In the genomic region with DNA sequence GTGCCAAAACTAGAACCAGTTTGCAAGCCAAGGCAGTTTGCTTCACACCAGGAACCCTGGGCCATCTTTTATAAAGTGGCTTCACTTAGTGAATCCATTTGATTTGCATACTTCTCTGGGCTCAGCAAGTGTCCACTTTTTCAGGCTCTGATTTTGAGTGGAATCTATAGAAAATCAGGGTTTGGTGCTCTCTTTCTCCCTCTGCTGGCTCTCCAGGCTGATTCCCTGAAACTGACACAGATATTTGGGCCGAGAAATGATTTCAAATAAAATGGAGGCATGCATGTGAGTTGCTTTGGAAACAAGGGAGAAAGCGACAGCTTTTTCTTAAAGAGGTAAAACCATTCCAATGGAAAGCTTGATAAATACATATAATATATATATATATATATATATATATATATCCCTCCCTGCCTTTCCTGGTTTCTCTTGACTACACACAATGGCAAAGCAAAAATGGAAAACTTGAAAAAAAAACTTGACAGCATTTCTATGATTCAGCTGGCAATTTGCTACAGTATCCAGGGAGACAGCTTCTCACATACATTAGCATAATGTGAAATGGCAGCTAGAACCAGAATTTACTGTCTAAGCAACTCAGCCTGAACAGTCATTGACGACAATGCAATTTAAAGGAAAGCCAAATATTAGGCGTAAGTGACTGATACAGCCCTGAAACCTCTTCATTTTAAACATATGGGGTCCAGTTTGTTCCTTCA, we compare ENCODE assay signal across 10 cellular contexts.
DNase-seq lines count a peak whose midpoint lies in the region; ATAC-seq and TF ChIP-seq lines count a peak whose summit lies in the region.
"Had no signal": no experiment of that assay in that cellular context is flagged by ENCODE, and none has a peak within 500 bp of the region (broad histone marks: within the 10 kb centered on the region; RNA-seq: fewer than 3 reads in every experiment).

No MANE protein-coding gene starts in this region.

- POLR2A ChIA-PET in activated CD4-positive, alpha-beta memory T cell treated with anti-CD3 and anti-CD28 coated beads, Interleukin-2, amount 10 ng/mL, durations not matched to agents 7 days and 5 days (lab: Charles Lee) = no interaction called here

- H3K4me3 ChIP-seq in retinal pigment epithelial cell (ENCODE audit: low read length) = no peak overlapping the region
- H3K4me3 ChIP-seq: ascending aorta had no signal

- no peak overlapping the region for H3K27ac Mint-ChIP-seq in HFFc6
- H3K27ac Mint-ChIP-seq in activated CD4-positive, alpha-beta memory T cell treated with anti-CD3 and anti-CD28 coated beads, Interleukin-2, amount 10 ng/mL, durations not matched to agents 7 days and 5 days = no peak overlapping the region
- H3K27ac Mint-ChIP-seq: stimulated activated effector memory CD8-positive, alpha-beta T cell treated with anti-CD3 and anti-CD28 coated beads, Interleukin-12 subunit alpha, Interleukin-12 subunit beta, amount 100 ng/mL, for 72 hours had no signal

- H3K4me3 Mint-ChIP-seq in HFFc6 = no peak overlapping the region
- H3K4me3 Mint-ChIP-seq in activated CD4-positive, alpha-beta memory T cell treated with anti-CD3 and anti-CD28 coated beads, Interleukin-2, amount 10 ng/mL, durations not matched to agents 7 days and 5 days = no peak overlapping the region
- H3K4me3 Mint-ChIP-seq: stimulated activated effector memory CD8-positive, alpha-beta T cell treated with anti-CD3 and anti-CD28 coated beads, Interleukin-12 subunit alpha, Interleukin-12 subunit beta, amount 100 ng/mL, for 72 hours had no signal

- peaks cover 22% of the 10 kb centered on the region for H3K9me3 Mint-ChIP-seq in HFFc6
- H3K9me3 Mint-ChIP-seq in activated CD4-positive, alpha-beta memory T cell treated with anti-CD3 and anti-CD28 coated beads, Interleukin-2, amount 10 ng/mL, durations not matched to agents 7 days and 5 days = peaks cover 11% of the 10 kb centered on the region

- ATAC-seq in HG02571 (IDR thresholded peaks at IDR 0.05; ENCODE audit: unreplicated experiment) (no peak), GM19324 (IDR thresholded peaks at IDR 0.05; ENCODE audit: low FRiP score, unreplicated experiment) (no peak)
- ATAC-seq: Right ventricle myocardium inferior; stimulated activated effector memory CD8-positive, alpha-beta T cell treated with anti-CD3 and anti-CD28 coated beads, Interleukin-12 subunit alpha, Interleukin-12 subunit beta, amount 100 ng/mL, for 72 hours had no signal

- no peaks in the 10 kb centered on the region; the same call in 1 of the 2 replicates for H3K27me3 Mint-ChIP-seq in HFFc6 (ENCODE audit: insufficient read depth)
- peaks cover 10% of the 10 kb centered on the region for H3K27me3 Mint-ChIP-seq in activated CD4-positive, alpha-beta memory T cell treated with anti-CD3 and anti-CD28 coated beads, Interleukin-2, amount 10 ng/mL, durations not matched to agents 7 days and 5 days

- peaks cover 6% of the 10 kb centered on the region; the same call in 1 of the 2 replicates for H3K4me1 Mint-ChIP-seq in HFFc6 (ENCODE audit: low read depth)
- H3K4me1 Mint-ChIP-seq in activated CD4-positive, alpha-beta memory T cell treated with anti-CD3 and anti-CD28 coated beads, Interleukin-2, amount 10 ng/mL, durations not matched to agents 7 days and 5 days = peaks cover 21% of the 10 kb centered on the region
- H3K4me1 Mint-ChIP-seq: stimulated activated effector memory CD8-positive, alpha-beta T cell treated with anti-CD3 and anti-CD28 coated beads, Interleukin-12 subunit alpha, Interleukin-12 subunit beta, amount 100 ng/mL, for 72 hours had no signal

- peak; percentile 65 for TF ChIP-seq CTCF in HFFc6 (IDR thresholded peaks at IDR 0.05)
- peak; percentile 55 for TF ChIP-seq CTCF in retinal pigment epithelial cell (conservative IDR thresholded peaks at IDR 0.05; ENCODE audit: low read depth, low read length)

- no peaks in the 10 kb centered on the region for H3K36me3 Mint-ChIP-seq in HFFc6 (ENCODE audit: low read depth)
- H3K36me3 Mint-ChIP-seq in activated CD4-positive, alpha-beta memory T cell treated with anti-CD3 and anti-CD28 coated beads, Interleukin-2, amount 10 ng/mL, durations not matched to agents 7 days and 5 days (ENCODE audit: low read depth) = no peaks in the 10 kb centered on the region
- H3K36me3 Mint-ChIP-seq: stimulated activated effector memory CD8-positive, alpha-beta T cell treated with anti-CD3 and anti-CD28 coated beads, Interleukin-12 subunit alpha, Interleukin-12 subunit beta, amount 100 ng/mL, for 72 hours had no signal

- peak; percentile 17 for DNase-seq in HFFc6
- DNase-seq in SK-N-DZ (ENCODE audit: low spot score) = peak; percentile 8
- peak; percentile 43 for DNase-seq in globus pallidus (ENCODE audit: low spot score)
- DNase-seq in retinal pigment epithelial cell (ENCODE audit: low read depth) = no peak
- no peak for DNase-seq in activated CD4-positive, alpha-beta memory T cell treated with anti-CD3 and anti-CD28 coated beads, Interleukin-2, amount 10 ng/mL, durations not matched to agents 7 days and 5 days

- CTCF ChIA-PET in activated CD4-positive, alpha-beta memory T cell treated with anti-CD3 and anti-CD28 coated beads, Interleukin-2, amount 10 ng/mL, durations not matched to agents 7 days and 5 days (lab: Charles Lee) = interaction anchor here (0.5 kb wide), 1 partner anchor 25 kb away, joined by 3 read pairs; no protein-coding TSS in a partner anchor

Comparison
In these comparisons a context has a peak if more than half of its experiments do, and no peak if none do; other contexts are left out.
1. DNase-seq: peak in HFFc6 (single experiment), SK-N-DZ (single experiment) and globus pallidus (single experiment); none in retinal pigment epithelial cell (single experiment) and activated CD4-positive, alpha-beta memory T cell treated with anti-CD3 and anti-CD28 coated beads, Interleukin-2, amount 10 ng/mL, durations not matched to agents 7 days and 5 days (single experiment).